Comparison of ENCODE assay signal across 21 cellular contexts in the genomic region with DNA sequence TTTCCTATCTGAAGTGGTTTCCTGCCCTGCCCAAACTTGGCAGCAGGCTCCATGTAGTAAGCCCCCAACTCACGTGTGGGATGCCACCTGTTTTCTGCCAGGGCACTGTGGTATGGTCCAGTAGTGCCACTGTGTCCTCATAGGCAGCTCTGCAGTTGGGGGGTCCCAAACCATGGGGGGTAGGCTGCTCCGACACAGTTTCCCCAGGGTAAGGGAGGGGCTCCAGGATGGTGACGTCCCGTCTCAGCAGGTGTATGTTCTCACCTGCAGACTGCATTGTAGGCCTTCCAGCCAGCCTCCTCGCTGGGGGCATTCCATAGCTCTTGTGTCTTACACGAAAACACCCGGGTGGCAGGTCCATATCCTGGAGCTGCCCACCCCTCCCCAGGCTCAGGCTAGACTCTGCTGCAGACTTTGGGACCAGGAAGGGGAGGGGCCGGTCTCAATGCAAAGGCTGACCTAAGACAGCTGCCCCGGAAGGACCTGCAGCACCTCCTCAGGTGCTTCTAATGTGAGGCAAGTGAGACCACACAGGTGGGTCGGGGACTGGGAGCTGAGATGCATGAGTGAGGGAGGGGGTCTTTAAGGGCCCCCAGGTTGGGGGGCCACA.
DNase-seq lines count a peak whose midpoint lies in the region; ATAC-seq and TF ChIP-seq lines count a peak whose summit lies in the region.
"Had no signal": no experiment of that assay in that cellular context is flagged by ENCODE, and none has a peak within 500 bp of the region (broad histone marks: within the 10 kb centered on the region; RNA-seq: fewer than 3 reads in every experiment).

No MANE protein-coding gene starts in this region.

- no peak overlapping the region for H3K4me2 ChIP-seq in H9 (ENCODE audit: insufficient read depth, insufficient read length, low read length)
- H3K4me2 ChIP-seq: GM23338 had no signal

- H3K27ac Mint-ChIP-seq in H9, result no peak overlapping the region
- H3K27ac Mint-ChIP-seq in natural killer cell treated with Interleukin-12 subunit alpha and Interleukin-12 subunit beta and Interleukin-15 and Interleukin-18, amount 100 ng/mL, for 72 hours, result no peak overlapping the region
- H3K27ac Mint-ChIP-seq: CD4-positive, CD25-positive, alpha-beta regulatory T cell; CD8-positive, alpha-beta memory T cell; GM23338; HFFc6 had no signal

- H2BK5ac ChIP-seq in H9 (ENCODE audit: insufficient read length, low read length), result no peak overlapping the region

- no peak overlapping the region for H4K8ac ChIP-seq in H9 (replicated peaks; ENCODE audit: insufficient read length, low read depth, low read length)

- H3K9me3 Mint-ChIP-seq in H9, result no peaks in the 10 kb centered on the region
- no peaks in the 10 kb centered on the region for H3K9me3 Mint-ChIP-seq in natural killer cell treated with Interleukin-12 subunit alpha and Interleukin-12 subunit beta and Interleukin-15 and Interleukin-18, amount 100 ng/mL, for 72 hours
- H3K9me3 Mint-ChIP-seq: CD4-positive, CD25-positive, alpha-beta regulatory T cell; CD8-positive, alpha-beta memory T cell; GM23338 had no signal

- H3K9ac ChIP-seq in H9 (ENCODE audit: extremely low read depth, insufficient read length, low read length), result no peak overlapping the region

- intact Hi-C loops in upper lobe of right lung (cut with DNase I), result no loop called here

- H4K5ac ChIP-seq in H9 (ENCODE audit: insufficient read length, low read depth, low read length), result peak overlapping the region; percentile 33

- H3K9me3 ChIP-seq in H9 (ENCODE audit: control insufficient read depth, low read depth, low read length) (no peaks in the 10 kb centered on the region), upper lobe of right lung (no peaks in the 10 kb centered on the region)

- H2BK12ac ChIP-seq in H9 (ENCODE audit: insufficient read length, low read depth, low read length), result no peak overlapping the region

- H3K56ac ChIP-seq in H9 (ENCODE audit: insufficient read length, low read depth, low read length), result no peak overlapping the region

- H4K20me1 ChIP-seq in H9 (ENCODE audit: control insufficient read depth, insufficient read depth, insufficient read length), result no peaks in the 10 kb centered on the region

- H3K4me1 ChIP-seq in H9 (ENCODE audit: insufficient read depth, low read length) (no peaks in the 10 kb centered on the region), upper lobe of right lung (no peaks in the 10 kb centered on the region)
- H3K4me1 ChIP-seq: BE2C had no signal

- no peak overlapping the region for H2AFZ ChIP-seq in H9 (ENCODE audit: low read length)
- H2AFZ ChIP-seq: GM23338 had no signal

- H3K27ac ChIP-seq in H9 (ENCODE audit: insufficient read length, low read depth, low read length) (no peak overlapping the region), upper lobe of right lung (no peak overlapping the region), substantia nigra (ENCODE audit: low read depth, low read length, poor library complexity, severe bottlenecking) (no peak overlapping the region)

- no peak overlapping the region for H2BK20ac ChIP-seq in H9 (ENCODE audit: low read depth, low read length, poor library complexity, severe bottlenecking)

- TF ChIP-seq CTCF in H9 (conservative IDR thresholded peaks at IDR 0.05), result no peak
- TF ChIP-seq CTCF in upper lobe of right lung (IDR thresholded peaks at IDR 0.05), result no peak

- no peak for DNase-seq in H9
- DNase-seq in ecto neural progenitor cell (ENCODE audit: low spot score), result peak; percentile 18
- no peak for DNase-seq in natural killer cell treated with Interleukin-12 subunit alpha and Interleukin-12 subunit beta and Interleukin-15 and Interleukin-18, amount 100 ng/mL, for 72 hours (ENCODE audit: low spot score)
- DNase-seq in upper lobe of right lung, result no peak
- DNase-seq in substantia nigra (lab: John Stamatoyannopoulos, UW), result no peak
- DNase-seq: ACHN; BE2C; C1 segment of cervical spinal cord; CD4-positive, CD25-positive, alpha-beta regulatory T cell; CD8-positive, alpha-beta memory T cell; COR-L47; DMS 273 treated with DMSO at 0.1 percent for 48 hours; DMS53; DND-41; EL; HFFc6 had no signal

- no peak overlapping the region for H4K91ac ChIP-seq in H9 (ENCODE audit: insufficient read length, low read depth, low read length)

- H3K79me1 ChIP-seq in H9 (ENCODE audit: insufficient read depth, low read depth, low read length, poor library complexity, severe bottlenecking), result no peaks in the 10 kb centered on the region

- WGBS in H9 (ENCODE audit: extremely low coverage, insufficient read length, low lambda C conversion rate), result no CpG with 5 or more reads among the region's 10 CpGs

- ATAC-seq in natural killer cell treated with Interleukin-12 subunit alpha and Interleukin-12 subunit beta and Interleukin-15 and Interleukin-18, amount 100 ng/mL, for 72 hours, result peak; percentile 21 to 30
- ATAC-seq in upper lobe of right lung (peak; percentile 35), HG02588 (IDR thresholded peaks at IDR 0.05; ENCODE audit: unreplicated experiment) (no peak), GM21723 (IDR thresholded peaks at IDR 0.05; ENCODE audit: unreplicated experiment) (no peak)
- ATAC-seq: GM23338, HCT116, HepG2 had no signal

- no peak overlapping the region for H3K4ac ChIP-seq in H9 (ENCODE audit: low read depth, low read length)

- H3K27me3 ChIP-seq in H9 (ENCODE audit: insufficient read depth, low read length) (no peaks in the 10 kb centered on the region), upper lobe of right lung (peaks cover 8% of the 10 kb centered on the region)
- H3K27me3 ChIP-seq: BE2C had no signal

- H3K4me1 Mint-ChIP-seq in H9, result peaks cover 2 to 11% of the 10 kb centered on the region in 2 experiments; a peak in 1 of 4 replicates
- H3K4me1 Mint-ChIP-seq in natural killer cell treated with Interleukin-12 subunit alpha and Interleukin-12 subunit beta and Interleukin-15 and Interleukin-18, amount 100 ng/mL, for 72 hours (ENCODE audit: low read depth in 2 of 2), result no peaks in the 10 kb centered on the region
- H3K4me1 Mint-ChIP-seq: CD4-positive, CD25-positive, alpha-beta regulatory T cell; CD8-positive, alpha-beta memory T cell; GM23338 had no signal

- no peak overlapping the region for H2AK5ac ChIP-seq in H9 (ENCODE audit: insufficient read length, low read length)

- no peak overlapping the region for H3T11ph ChIP-seq in H9 (ENCODE audit: low read length)

- no peak overlapping the region for H2BK120ac ChIP-seq in H9 (ENCODE audit: low read depth, low read length, poor library complexity, severe bottlenecking)

- H3K4me3 Mint-ChIP-seq in H9, result no peak overlapping the region
- no peak overlapping the region for H3K4me3 Mint-ChIP-seq in natural killer cell treated with Interleukin-12 subunit alpha and Interleukin-12 subunit beta and Interleukin-15 and Interleukin-18, amount 100 ng/mL, for 72 hours
- H3K4me3 Mint-ChIP-seq: CD4-positive, CD25-positive, alpha-beta regulatory T cell; CD8-positive, alpha-beta memory T cell; GM23338; HFFc6 had no signal

- H3K79me2 ChIP-seq in H9 (ENCODE audit: insufficient read depth, low read length), result no peaks in the 10 kb centered on the region

- H3K4me3 ChIP-seq in upper lobe of right lung, result no peak overlapping the region
- H3K4me3 ChIP-seq: GM23338 had no signal

- no peaks in the 10 kb centered on the region for H3K36me3 ChIP-seq in upper lobe of right lung
- H3K36me3 ChIP-seq: BE2C had no signal

- H3K23ac ChIP-seq in H9 (ENCODE audit: insufficient read length, low read depth, low read length), result no peak overlapping the region

- H3K27me3 Mint-ChIP-seq in H9 (ENCODE audit: low read depth), result peaks cover 11% of the 10 kb centered on the region
- no peaks in the 10 kb centered on the region for H3K27me3 Mint-ChIP-seq in natural killer cell treated with Interleukin-12 subunit alpha and Interleukin-12 subunit beta and Interleukin-15 and Interleukin-18, amount 100 ng/mL, for 72 hours
- H3K27me3 Mint-ChIP-seq: CD4-positive, CD25-positive, alpha-beta regulatory T cell had no signal

- H3K18ac ChIP-seq in H9 (ENCODE audit: insufficient read length, low read depth, low read length), result no peak overlapping the region

- H3K14ac ChIP-seq in H9 (ENCODE audit: insufficient read depth, low read length), result no peak overlapping the region; the same call in 1 of the 2 replicates

- H2BK15ac ChIP-seq in H9 (ENCODE audit: low read depth, low read length), result no peak overlapping the region

- no peaks in the 10 kb centered on the region for H3K36me3 Mint-ChIP-seq in H9 (ENCODE audit: insufficient read depth in 1 of 3, low read depth in 3 of 3)
- H3K36me3 Mint-ChIP-seq in natural killer cell treated with Interleukin-12 subunit alpha and Interleukin-12 subunit beta and Interleukin-15 and Interleukin-18, amount 100 ng/mL, for 72 hours, result no peaks in the 10 kb centered on the region
- H3K36me3 Mint-ChIP-seq: CD4-positive, CD25-positive, alpha-beta regulatory T cell; CD8-positive, alpha-beta memory T cell had no signal

- no peaks in the 10 kb centered on the region for H3K23me2 ChIP-seq in H9 (ENCODE audit: insufficient read length, low read depth, low read length, poor library complexity, severe bottlenecking)

Comparison
In these comparisons a context has a peak if more than half of its experiments do, and no peak if none do; other contexts are left out.
1. ATAC-seq: peak in natural killer cell treated with Interleukin-12 subunit alpha and Interleukin-12 subunit beta and Interleukin-15 and Interleukin-18, amount 100 ng/mL, for 72 hours (2 of 2) and upper lobe of right lung (single experiment); none in HG02588 (single experiment) and GM21723 (single experiment).